Comparison of ENCODE assay signal across 9 cellular contexts in genomic region chr14:60656755-60657608, GRCh38. TPM values are rescaled to one million over a fixed set of nuclear protein-coding genes. Genes with fewer than 3 reads are reported as not detected.
DNase-seq lines count a peak whose midpoint lies in the region; ATAC-seq and TF ChIP-seq lines count a peak whose summit lies in the region.
"Had no signal": no experiment of that assay in that cellular context is flagged by ENCODE, and none has a peak within 500 bp of the region (broad histone marks: within the 10 kb centered on the region; RNA-seq: fewer than 3 reads in every experiment).

No MANE protein-coding gene starts in this region.

- H3K27ac ChIP-seq in SJSA1 (peak overlapping the region; percentile 88), aorta (ENCODE audit: low read depth in 1 of 2, low read length in 2 of 2) (no peak overlapping the region)

- H3K36me3 Mint-ChIP-seq in activated CD4-positive, alpha-beta T cell treated with anti-CD3 and anti-CD28 coated beads, Interleukin-2, amount 10 ng/mL, durations not matched to agents 24 days and 14 days (ENCODE audit: low read depth) = peaks cover 16% of the 10 kb centered on the region
- no peaks in the 10 kb centered on the region for H3K36me3 Mint-ChIP-seq in effector memory CD8-positive, alpha-beta T cell (ENCODE audit: insufficient read depth)
- H3K36me3 Mint-ChIP-seq in mesothelial cell of epicardium = no peaks in the 10 kb centered on the region

- intact Hi-C loops in activated CD4-positive, alpha-beta T cell treated with anti-CD3 and anti-CD28 coated beads, Interleukin-2, amount 10 ng/mL, durations not matched to agents 24 days and 14 days (cut with micrococcal nuclease) = loop anchor here (1.0 to 5.0 kb wide), 3 partner anchors 16 to 368 kb away; partner anchors contain the start of gene SIX4
- intact Hi-C loops in aorta (cut with DNase I) = loop anchor here in 1 of 2 donors (5.0 kb wide), 1 partner anchor 65 kb away; the partner anchor contains the start of gene SIX4

- H3K27me3 Mint-ChIP-seq in activated CD4-positive, alpha-beta T cell treated with anti-CD3 and anti-CD28 coated beads, Interleukin-2, amount 10 ng/mL, durations not matched to agents 24 days and 14 days = peaks cover 82% of the 10 kb centered on the region
- peaks cover 83 to 96% of the 10 kb centered on the region in 2 donors for H3K27me3 Mint-ChIP-seq in effector memory CD8-positive, alpha-beta T cell
- peaks cover 81% of the 10 kb centered on the region for H3K27me3 Mint-ChIP-seq in mesothelial cell of epicardium (ENCODE audit: low read depth)

- 1% methylated on average over 88 of the region's 88 CpGs for WGBS in aorta, 2 donors

- H3K36me3 ChIP-seq in SJSA1 (no peaks in the 10 kb centered on the region), aorta (ENCODE audit: control insufficient read depth in 1 of 2, insufficient read depth in 2 of 2, low read length in 1 of 2) (no peaks in the 10 kb centered on the region)

- H3K4me3 ChIP-seq in SJSA1 = peak overlapping the region; percentile 58
- peak overlapping the region; percentile 35 to 61 for H3K4me3 ChIP-seq in aorta (ENCODE audit: low read length in 2 of 2)

- peaks cover 25% of the 10 kb centered on the region for H3K9me3 Mint-ChIP-seq in activated CD4-positive, alpha-beta T cell treated with anti-CD3 and anti-CD28 coated beads, Interleukin-2, amount 10 ng/mL, durations not matched to agents 24 days and 14 days
- no peaks in the 10 kb centered on the region for H3K9me3 Mint-ChIP-seq in effector memory CD8-positive, alpha-beta T cell
- no peaks in the 10 kb centered on the region for H3K9me3 Mint-ChIP-seq in mesothelial cell of epicardium

- TF ChIP-seq CTCF in mesothelial cell of epicardium (IDR thresholded peaks at IDR 0.05; ENCODE audit: unreplicated experiment) = no peak

- peaks cover 34% of the 10 kb centered on the region for H3K4me1 Mint-ChIP-seq in activated CD4-positive, alpha-beta T cell treated with anti-CD3 and anti-CD28 coated beads, Interleukin-2, amount 10 ng/mL, durations not matched to agents 24 days and 14 days
- peaks cover 28 to 33% of the 10 kb centered on the region in 2 donors for H3K4me1 Mint-ChIP-seq in effector memory CD8-positive, alpha-beta T cell (ENCODE audit: low read depth in 2 of 2)
- H3K4me1 Mint-ChIP-seq in mesothelial cell of epicardium = peaks cover 48% of the 10 kb centered on the region

- peak overlapping the region; percentile 88 for H3K4me3 Mint-ChIP-seq in activated CD4-positive, alpha-beta T cell treated with anti-CD3 and anti-CD28 coated beads, Interleukin-2, amount 10 ng/mL, durations not matched to agents 24 days and 14 days
- peak overlapping the region; percentile 80 to 85 for H3K4me3 Mint-ChIP-seq in effector memory CD8-positive, alpha-beta T cell
- H3K4me3 Mint-ChIP-seq in mesothelial cell of epicardium = peak overlapping the region; percentile 83

- H3K9me3 ChIP-seq in SJSA1 (replicated peaks) = no peaks in the 10 kb centered on the region
- peaks cover 1% of the 10 kb centered on the region for H3K9me3 ChIP-seq in aorta (ENCODE audit: control insufficient read depth, low read length)

- DNase-seq in activated CD4-positive, alpha-beta T cell treated with anti-CD3 and anti-CD28 coated beads, Interleukin-2, amount 10 ng/mL, durations not matched to agents 24 days and 14 days = peak; percentile 81
- DNase-seq in activated CD4-positive, alpha-beta T cell treated with anti-CD3 and anti-CD28 coated beads, Interleukin-2, amount 50 U/mL, for 4 hours = no peak
- peak in 40 of 76 experiments; percentile 4 to 52 (median 26) for DNase-seq in HUDEP-2 (lab: John Stamatoyannopoulos, UW; ENCODE audit: unreplicated experiment in 76 of 76)
- peak; percentile 72 to 74 for DNase-seq in SJSA1 (ENCODE audit: low read depth in 1 of 2, low spot score in 2 of 2)
- no peak for DNase-seq in effector memory CD8-positive, alpha-beta T cell
- DNase-seq in mesothelial cell of epicardium (ENCODE audit: low spot score in 2 of 2, unreplicated experiment in 2 of 2) = peak; percentile 36 to 67
- peak; percentile 69 to 86 for DNase-seq in aorta

- H3K4me1 ChIP-seq in SJSA1 (replicated peaks) = peaks cover 20% of the 10 kb centered on the region
- H3K4me1 ChIP-seq in aorta (ENCODE audit: control insufficient read depth in 1 of 2, insufficient read depth in 2 of 2, low read length in 2 of 2) = no peaks in the 10 kb centered on the region

- no peaks in the 10 kb centered on the region for H3K27me3 ChIP-seq in SJSA1 (replicated peaks)
- no peaks in the 10 kb centered on the region for H3K27me3 ChIP-seq in aorta (ENCODE audit: control insufficient read depth in 1 of 2, insufficient read depth in 2 of 2, low read length in 1 of 2)

- H3K27ac Mint-ChIP-seq in activated CD4-positive, alpha-beta T cell treated with anti-CD3 and anti-CD28 coated beads, Interleukin-2, amount 10 ng/mL, durations not matched to agents 24 days and 14 days = peak overlapping the region; percentile 41
- H3K27ac Mint-ChIP-seq in effector memory CD8-positive, alpha-beta T cell = no peak overlapping the region
- peak overlapping the region; percentile 80 for H3K27ac Mint-ChIP-seq in mesothelial cell of epicardium

- peak; percentile 85 for ATAC-seq in GM21576 (IDR thresholded peaks at IDR 0.05; ENCODE audit: unreplicated experiment)
- ATAC-seq in effector memory CD8-positive, alpha-beta T cell (replicated peaks) = peak; percentile 63
- peak; percentile 86 for ATAC-seq in aorta (ENCODE audit: low FRiP score)
- ATAC-seq: HCT116 had no signal

RNA-seq across cellular contexts. Expression of gene SIX1, which starts 7.7 kb away (rescaled TPM):
- 0.26 and 0.31 TPM in 2 replicates for total RNA-seq in activated CD4-positive, alpha-beta T cell treated with anti-CD3 and anti-CD28 coated beads, Interleukin-2, amount 10 ng/mL, durations not matched to agents 24 days and 14 days
- 3.7 and 9.0 TPM in 2 replicates for total RNA-seq in SJSA1 (2014; rRNA removed; shearing (Covaris generic))
- total RNA-seq in mesothelial cell of epicardium = 0.16 to 0.47 TPM (median 0.24 TPM) in 3 replicates
- total RNA-seq in aorta = 10 to 100 TPM in 1 of 2 donors, 1 to 10 TPM in 1; 2.2 to 10.6 TPM
- polyA plus RNA-seq in aorta = 1 to 10 TPM in 1 of 2 donors, under 1 TPM in 1; 0.10 to 1.5 TPM

Comparison
In these comparisons a context has a peak if more than half of its experiments do, and no peak if none do; other contexts are left out.
1. DNase-seq: peak in activated CD4-positive, alpha-beta T cell treated with anti-CD3 and anti-CD28 coated beads, Interleukin-2, amount 10 ng/mL, durations not matched to agents 24 days and 14 days (single experiment), HUDEP-2 (40 of 76), SJSA1 (2 of 2), mesothelial cell of epicardium (2 of 2) and aorta (2 of 2); none in activated CD4-positive, alpha-beta T cell treated with anti-CD3 and anti-CD28 coated beads, Interleukin-2, amount 50 U/mL, for 4 hours (0 of 2) and effector memory CD8-positive, alpha-beta T cell (0 of 3).
2. H3K27ac Mint-ChIP-seq: peak in activated CD4-positive, alpha-beta T cell treated with anti-CD3 and anti-CD28 coated beads, Interleukin-2, amount 10 ng/mL, durations not matched to agents 24 days and 14 days (single experiment) and mesothelial cell of epicardium (single experiment); none in effector memory CD8-positive, alpha-beta T cell (0 of 2).
3. Peak in every context shown above with its lines, with median percentiles within 50 percentile points of each other: H3K4me3 Mint-ChIP-seq and ATAC-seq.